9 cellular contexts compared by ENCODE assay signal in genomic region chr3:187742351-187743171, GRCh38. TPM values are rescaled to one million over a fixed set of nuclear protein-coding genes. Genes with fewer than 3 reads are reported as not detected.
DNase-seq lines count a peak whose midpoint lies in the region; ATAC-seq, FAIRE-seq and TF ChIP-seq lines count a peak whose summit lies in the region.
"Had no signal": no experiment of that assay in that cellular context is flagged by ENCODE, and none has a peak within 500 bp of the region (broad histone marks: within the 10 kb centered on the region; RNA-seq: fewer than 3 reads in every experiment).

No MANE protein-coding gene starts in this region.

- no peaks in the 10 kb centered on the region for H3K27me3 ChIP-seq in HCT116 (ENCODE audit: insufficient read depth, low read length)
- no peaks in the 10 kb centered on the region for H3K27me3 ChIP-seq in Peyer's patch
- H3K27me3 ChIP-seq in duodenal mucosa (ENCODE audit: control insufficient read depth in 1 of 2, insufficient read depth in 2 of 2, low read length in 2 of 2) = no peaks in the 10 kb centered on the region
- peaks cover under 1% of the 10 kb centered on the region for H3K27me3 ChIP-seq in mucosa of stomach (ENCODE audit: control insufficient read depth, insufficient read depth, low read length)

- H2AFZ ChIP-seq in HCT116 (ENCODE audit: low read depth, low read length, poor library complexity, severe bottlenecking) = no peak overlapping the region

- H3K9me3 ChIP-seq in HCT116 (ENCODE audit: control insufficient read depth in 1 of 2, insufficient read depth in 1 of 2, low read depth in 1 of 2, low read length in 2 of 2) (no peaks in the 10 kb centered on the region), Peyer's patch (no peaks in the 10 kb centered on the region), duodenal mucosa (ENCODE audit: control insufficient read depth in 1 of 2, low read length in 2 of 2) (no peaks in the 10 kb centered on the region), mucosa of stomach (ENCODE audit: control insufficient read depth, low read length) (no peaks in the 10 kb centered on the region)

- DNase-seq in HCT116 (ENCODE audit: low read depth, low spot score) (no peak), Peyer's patch (peak in 2 of 3 donors; percentile 41 to 62), activated gamma-delta T cell (lab: John Stamatoyannopoulos, UW) (no peak), retina (no peak), cortex of kidney (lab: John Stamatoyannopoulos, UW) (no peak), GM19239 (ENCODE audit: insufficient read length, low spot score) (no peak)

- TF ChIP-seq CTCF in HCT116 (IDR thresholded peaks at IDR 0.05 in 2 of 3, conservative IDR thresholded peaks at IDR 0.05 in 1 of 3; ENCODE audit: borderline replicate concordance in 1 of 3, insufficient read depth in 1 of 3, low read depth in 2 of 3, low read length in 2 of 3) (no peak), Peyer's patch (IDR thresholded peaks at IDR 0.05) (peak in 1 of 6 experiments; percentile 3)

- no peaks in the 10 kb centered on the region for H3K9me2 ChIP-seq in HCT116 (ENCODE audit: insufficient read depth)

- H3K79me2 ChIP-seq in HCT116 (ENCODE audit: insufficient read depth, low read length) = peaks cover 6% of the 10 kb centered on the region; the same call in 1 of the 2 replicates

- TSS peak; percentile 1 for BruUV-seq in HCT116 (replicated peaks; lab: Mats Ljungman, UMichigan)

- H3K4me3 ChIP-seq in HCT116 (replicated peaks in 1 of 2; ENCODE audit: low read depth in 1 of 2, low read length in 2 of 2) = peak overlapping the region in 1 of 2 experiments; percentile 89; a peak in 1 of 4 replicates
- H3K4me3 ChIP-seq in Peyer's patch = peak overlapping the region; percentile 54 to 74 (median 58)
- peak overlapping the region; percentile 46 to 93 for H3K4me3 ChIP-seq in duodenal mucosa (ENCODE audit: low read depth in 1 of 2, low read length in 2 of 2)
- no peak overlapping the region for H3K4me3 ChIP-seq in mucosa of stomach (ENCODE audit: low read length)

- POLR2A ChIA-PET in HCT116 (lab: Charles Lee) = interaction anchor here (0.6 to 2.1 kb wide), 3 partner anchors 551 to 1212 kb away, joined by 3 to 7 read pairs (median 5); no protein-coding TSS in a partner anchor

- no peaks in the 10 kb centered on the region for H4K20me1 ChIP-seq in HCT116 (ENCODE audit: insufficient read depth)

- intact Hi-C loops in HCT116 (cut with micrococcal nuclease) = loop anchor here (1.0 to 10.0 kb wide), 8 partner anchors 222 to 1299 kb away; no protein-coding TSS in a partner anchor

- H3K36me3 ChIP-seq in HCT116 (ENCODE audit: control insufficient read depth in 1 of 2, insufficient read depth in 2 of 2, low read length in 2 of 2) = no peaks in the 10 kb centered on the region
- H3K36me3 ChIP-seq in Peyer's patch = no peaks in the 10 kb centered on the region
- no peaks in the 10 kb centered on the region for H3K36me3 ChIP-seq in duodenal mucosa (ENCODE audit: control insufficient read depth in 1 of 2, insufficient read depth in 2 of 2, low read length in 2 of 2)
- no peaks in the 10 kb centered on the region for H3K36me3 ChIP-seq in mucosa of stomach (ENCODE audit: control insufficient read depth, insufficient read depth, low read length)

- no peak for FAIRE-seq in GM19239 (lab: Jason Lieb, UNC)

- RAD21 ChIA-PET in HCT116 (lab: Charles Lee; ENCODE audit: low non-redundant PET in 1 of 2, low total read pairs in 2 of 2, uncharacterized antibody in 2 of 2, unreplicated experiment in 2 of 2) = interaction anchor here in 1 of 2 experiments (1.4 kb wide), 1 partner anchor 1212 kb away, joined by 7 read pairs; no protein-coding TSS in a partner anchor

- H3K4me1 ChIP-seq in HCT116 (ENCODE audit: control insufficient read depth in 1 of 2, insufficient read depth in 2 of 2, low read length in 2 of 2) (peaks cover 21 to 59% of the 10 kb centered on the region in 2 experiments), Peyer's patch (peaks cover 0 to 10% (median 9%) of the 10 kb centered on the region in 4 donors), duodenal mucosa (ENCODE audit: control insufficient read depth in 1 of 2, insufficient read depth in 2 of 2, low read length in 2 of 2) (peaks cover 16 to 38% of the 10 kb centered on the region in 2 donors), mucosa of stomach (ENCODE audit: control insufficient read depth, insufficient read depth, low read length) (peaks cover 21% of the 10 kb centered on the region)

- no peak for ATAC-seq in HCT116

- H3K27ac ChIP-seq in HCT116 (ENCODE audit: low read depth, low read length) (no peak overlapping the region), Peyer's patch (peak overlapping the region; percentile 89 to 98 (median 95)), duodenal mucosa (ENCODE audit: low read depth, low read length) (peak overlapping the region; percentile 99)

- TF ChIP-seq POLR2A in HCT116 (IDR thresholded peaks at IDR 0.05; ENCODE audit: borderline replicate concordance, extremely low read depth, insufficient read depth, insufficient read length) (no peak), Peyer's patch (IDR thresholded peaks at IDR 0.05) (no peak)

- peak overlapping the region; percentile 97 for H3K4me2 ChIP-seq in HCT116 (ENCODE audit: low read length)

- no peak for TF ChIP-seq RAD21 in HCT116 (IDR thresholded peaks at IDR 0.05; ENCODE audit: low read depth)

- no peak overlapping the region for H3K9ac ChIP-seq in HCT116 (ENCODE audit: low read length)
- H3K9ac ChIP-seq in duodenal mucosa (ENCODE audit: low read depth in 1 of 2, low read length in 2 of 2) = peak overlapping the region; percentile 32 to 97
- H3K9ac ChIP-seq in mucosa of stomach (ENCODE audit: low read length) = peak overlapping the region; percentile 92

- CTCF ChIA-PET in HCT116 (lab: Charles Lee) = interaction anchor here (0.8 to 2.8 kb wide), 3 partner anchors 1205 to 1211 kb away, joined by 4 to 27 read pairs (median 5); no protein-coding TSS in a partner anchor

TF ChIP-seq in HCT116, 20 proteins besides CTCF, POLR2A, EP300 and RAD21:
- TF ChIP-seq POLR2AphosphoS5 (IDR thresholded peaks at IDR 0.05; ENCODE audit: low read depth, low read length) (0 out of 2 replicates have a peak, but pooled peaks have one; percentile 4), REST (IDR thresholded peaks at IDR 0.05; ENCODE audit: low read depth) (no peak)

RNA-seq across cellular contexts. Expression of gene BCL6, which starts 2.7 kb away (rescaled TPM):
- total RNA-seq in HCT116 (2021; ENCODE audit: unreplicated experiment) (17.5 TPM), Peyer's patch (10 to 100 TPM in 3 of 4 donors, 1 to 10 TPM in 1; 7.4 to 79.2 (median 25.7) TPM)
- polyA plus RNA-seq in HCT116 (2012) = 16.1 and 18.1 TPM in 2 replicates

RNA-seq across cellular contexts. Expression of gene RTP2, which starts 40.2 kb away (rescaled TPM):
- total RNA-seq in HCT116 (2021; ENCODE audit: unreplicated experiment) (not detected), Peyer's patch (not detected)
- not detected in 2 replicates for polyA plus RNA-seq in HCT116 (2012)
- total RNA-seq: T-helper 2 cell treated with Interferon-gamma antibody and Interleukin-4, amounts not matched to agents 100 ng/mL and 5 ng/mL, for 36 hours had no signal

Comparison
In these comparisons a context has a peak if more than half of its experiments do, and no peak if none do; other contexts are left out.
1. DNase-seq: peak in Peyer's patch (2 of 3); none in HCT116 (single experiment), activated gamma-delta T cell (single experiment), retina (single experiment), cortex of kidney (single experiment) and GM19239 (single experiment).